5 cellular contexts compared by ENCODE assay signal in genomic region chr3:117941015-117941414, GRCh38.
"Had no signal": no experiment of that assay in that cellular context is flagged by ENCODE, and none has a peak within 500 bp of the region (broad histone marks: within the 10 kb centered on the region; RNA-seq: fewer than 3 reads in every experiment).

No MANE protein-coding gene starts in this region.

- DNase-seq: H9, HCEC 1CT, KBM-7 had no signal

- H3K4me2 ChIP-seq: GM23338 had no signal

- H3K4me3 ChIP-seq: GM23338 had no signal

- ATAC-seq: GM23338, HepG2 had no signal
